In the genomic region with DNA sequence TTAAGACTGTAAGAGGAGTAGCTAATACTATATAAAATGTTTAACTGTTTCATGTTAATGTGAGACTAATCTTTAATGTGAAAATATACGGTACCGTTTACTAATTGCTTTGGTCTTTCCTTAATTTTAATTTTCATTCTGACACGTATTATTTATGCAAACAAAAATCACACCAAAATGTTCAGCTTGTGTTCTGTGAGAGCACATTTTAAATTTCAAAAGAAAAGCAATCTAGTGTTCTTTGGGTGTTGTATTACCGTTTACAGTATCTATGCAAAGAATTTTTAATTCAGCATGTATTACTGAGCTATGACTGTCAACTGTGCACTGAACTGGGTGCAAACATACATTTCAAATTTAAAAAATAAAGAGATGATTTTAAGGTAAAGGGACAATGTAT, we compare ENCODE assay signal across 17 cellular contexts. TPM values are rescaled to one million over a fixed set of nuclear protein-coding genes. Genes with fewer than 3 reads are reported as not detected.
DNase-seq lines count a peak whose midpoint lies in the region; ATAC-seq and TF ChIP-seq lines count a peak whose summit lies in the region.
"Had no signal": no experiment of that assay in that cellular context is flagged by ENCODE, and none has a peak within 500 bp of the region (broad histone marks: within the 10 kb centered on the region; RNA-seq: fewer than 3 reads in every experiment).

No MANE protein-coding gene starts in this region.

- no peak overlapping the region for H3K9ac ChIP-seq in iPS-18a (ENCODE audit: low read length)

- H3K9me3 ChIP-seq in iPS-18a (ENCODE audit: control insufficient read depth, low read depth, low read length) (no peaks in the 10 kb centered on the region), testis (no peaks in the 10 kb centered on the region)

- TF ChIP-seq POLR2A in testis (IDR thresholded peaks at IDR 0.05) = no peak

- H3K36me3 Mint-ChIP-seq in GM23338 (ENCODE audit: low read depth) = no peaks in the 10 kb centered on the region
- peaks cover 16% of the 10 kb centered on the region for H3K36me3 Mint-ChIP-seq in stimulated activated memory B cell treated with anti-CD40 and anti-IgM and Interleukin-4, amounts not matched to agents 10 μg/mL and 1 μg/mL and 100 μg/mL, for 72 hours
- H3K36me3 Mint-ChIP-seq: CD14-positive monocyte had no signal

- intact Hi-C loops in testis (cut with DNase I; ENCODE audit: low total_unique reads) = no loop called here

- H4K20me1 ChIP-seq in GM23338 (replicated peaks; ENCODE audit: insufficient read depth) = no peaks in the 10 kb centered on the region

- no peak overlapping the region for H2AFZ ChIP-seq in GM23338

- H3K4me1 ChIP-seq in GM23338 (ENCODE audit: insufficient read depth) (peaks cover 14% of the 10 kb centered on the region; the same call in 1 of the 2 replicates), iPS-18a (ENCODE audit: control insufficient read depth, low read depth, low read length) (no peaks in the 10 kb centered on the region), testis (peaks cover 7% of the 10 kb centered on the region)

- H3K27me3 ChIP-seq in GM23338 (ENCODE audit: insufficient read depth) (peaks cover 52% of the 10 kb centered on the region), iPS-18a (ENCODE audit: control insufficient read depth, insufficient read depth, low read length) (peaks cover 47% of the 10 kb centered on the region), testis (no peaks in the 10 kb centered on the region)

- no peak for TF ChIP-seq CTCF in GM23338 (conservative IDR thresholded peaks at IDR 0.05; ENCODE audit: low read depth in 2 of 2)
- TF ChIP-seq CTCF in WI38 (IDR thresholded peaks at IDR 0.05; ENCODE audit: low read depth, low read length) = no peak
- TF ChIP-seq CTCF in testis (IDR thresholded peaks at IDR 0.05) = no peak

- in situ Hi-C loops in G401 (cut with HindIII; ENCODE audit: low sequenced_read_pairs) = no loop called here

- no peaks in the 10 kb centered on the region for H3K36me3 ChIP-seq in GM23338 (ENCODE audit: insufficient read depth)
- no peaks in the 10 kb centered on the region for H3K36me3 ChIP-seq in iPS-18a (ENCODE audit: control insufficient read depth, low read depth, low read length)
- H3K36me3 ChIP-seq in testis (ENCODE audit: low read depth, missing control alignments) = no peaks in the 10 kb centered on the region

- peak overlapping the region; percentile 97 for H3K4me2 ChIP-seq in GM23338

- H3K9me2 ChIP-seq in GM23338 (ENCODE audit: insufficient read depth) = no peaks in the 10 kb centered on the region

- no peaks in the 10 kb centered on the region; the same call in 2 of the 3 replicates for H3K9me3 Mint-ChIP-seq in GM23338
- H3K9me3 Mint-ChIP-seq in stimulated activated memory B cell treated with anti-CD40 and anti-IgM and Interleukin-4, amounts not matched to agents 10 μg/mL and 1 μg/mL and 100 μg/mL, for 72 hours = no peaks in the 10 kb centered on the region

- H3K79me2 ChIP-seq in GM23338 (replicated peaks; ENCODE audit: insufficient read depth) = no peaks in the 10 kb centered on the region

- H3K27ac ChIP-seq in GM23338 (ENCODE audit: low read depth) = no peak overlapping the region
- no peak overlapping the region for H3K27ac ChIP-seq in iPS-18a (ENCODE audit: low read length)
- no peak overlapping the region for H3K27ac ChIP-seq in testis

- no peak for ATAC-seq in GM23338
- ATAC-seq in stimulated activated memory B cell treated with anti-CD40 and anti-IgM and Interleukin-4, amounts not matched to agents 10 μg/mL and 1 μg/mL and 100 μg/mL, for 72 hours = no peak
- no peak for ATAC-seq in HG02970 (IDR thresholded peaks at IDR 0.05; ENCODE audit: low FRiP score, unreplicated experiment)

- H3K27ac Mint-ChIP-seq in GM23338 = no peak overlapping the region
- H3K27ac Mint-ChIP-seq in stimulated activated memory B cell treated with anti-CD40 and anti-IgM and Interleukin-4, amounts not matched to agents 10 μg/mL and 1 μg/mL and 100 μg/mL, for 72 hours = peak overlapping the region; percentile 93
- H3K27ac Mint-ChIP-seq: CD14-positive monocyte had no signal

- peaks cover 9% of the 10 kb centered on the region for H3K4me1 Mint-ChIP-seq in GM23338
- peaks cover 38% of the 10 kb centered on the region for H3K4me1 Mint-ChIP-seq in stimulated activated memory B cell treated with anti-CD40 and anti-IgM and Interleukin-4, amounts not matched to agents 10 μg/mL and 1 μg/mL and 100 μg/mL, for 72 hours

- H3F3A ChIP-seq in GM23338 (replicated peaks; ENCODE audit: low read depth) = no peaks in the 10 kb centered on the region

- H3K4me3 ChIP-seq in GM23338 = peak overlapping the region; percentile 84
- peak overlapping the region; percentile 81 for H3K4me3 ChIP-seq in WI38 (ENCODE audit: low read depth, low read length)
- peak overlapping the region; percentile 65 for H3K4me3 ChIP-seq in iPS-18a (ENCODE audit: low read length)
- H3K4me3 ChIP-seq in testis = no peak overlapping the region

- peak overlapping the region; percentile 38; the same call in 1 of the 3 replicates for H3K4me3 Mint-ChIP-seq in GM23338
- no peak overlapping the region for H3K4me3 Mint-ChIP-seq in stimulated activated memory B cell treated with anti-CD40 and anti-IgM and Interleukin-4, amounts not matched to agents 10 μg/mL and 1 μg/mL and 100 μg/mL, for 72 hours

- peaks cover 29% of the 10 kb centered on the region for H3K27me3 Mint-ChIP-seq in GM23338 (ENCODE audit: insufficient read depth, low read depth, poor library complexity)
- H3K27me3 Mint-ChIP-seq in stimulated activated memory B cell treated with anti-CD40 and anti-IgM and Interleukin-4, amounts not matched to agents 10 μg/mL and 1 μg/mL and 100 μg/mL, for 72 hours = no peaks in the 10 kb centered on the region

- 62 to 71% methylated on average over 4 of the region's 4 CpGs for WGBS in testis, 2 donors

- DNase-seq in GM23338 (ENCODE audit: low spot score) (no peak), testis (no peak), G401 (ENCODE audit: low spot score) (no peak)
- DNase-seq: DMS 273 treated with DMSO at 0.1 percent for 48 hours, DND-41, HCEC 1CT, KG1, NCI-H1105 treated with DMSO at 0.1 percent for 48 hours, NCI-H1694, NCI-H748 treated with DMSO at 0.1 percent for 48 hours had no signal

TF ChIP-seq in GM23338, 12 proteins besides CTCF, POLR2A, EP300 and RAD21 (continues in another document):
- no peak for TF ChIP-seq EZH2 (IDR thresholded peaks at IDR 0.05; ENCODE audit: low read depth, unreplicated experiment)
- TF ChIP-seq STAT1 (IDR thresholded peaks at IDR 0.05; ENCODE audit: unreplicated experiment) = no peak
- TF ChIP-seq EZH2phosphoT487 (IDR thresholded peaks at IDR 0.05; ENCODE audit: unreplicated experiment) = no peak
- TF ChIP-seq POLR2AphosphoS5 (IDR thresholded peaks at IDR 0.05; ENCODE audit: low read depth) = no peak
- TF ChIP-seq ZNF114 (CRISPR knock-in tag; IDR thresholded peaks at IDR 0.05) = no peak
- no peak for TF ChIP-seq JUNB (IDR thresholded peaks at IDR 0.05; ENCODE audit: unreplicated experiment)
- TF ChIP-seq CREB1 (CRISPR knock-in tag; IDR thresholded peaks at IDR 0.05; ENCODE audit: low read depth) = no peak
- TF ChIP-seq, protein P1, sequence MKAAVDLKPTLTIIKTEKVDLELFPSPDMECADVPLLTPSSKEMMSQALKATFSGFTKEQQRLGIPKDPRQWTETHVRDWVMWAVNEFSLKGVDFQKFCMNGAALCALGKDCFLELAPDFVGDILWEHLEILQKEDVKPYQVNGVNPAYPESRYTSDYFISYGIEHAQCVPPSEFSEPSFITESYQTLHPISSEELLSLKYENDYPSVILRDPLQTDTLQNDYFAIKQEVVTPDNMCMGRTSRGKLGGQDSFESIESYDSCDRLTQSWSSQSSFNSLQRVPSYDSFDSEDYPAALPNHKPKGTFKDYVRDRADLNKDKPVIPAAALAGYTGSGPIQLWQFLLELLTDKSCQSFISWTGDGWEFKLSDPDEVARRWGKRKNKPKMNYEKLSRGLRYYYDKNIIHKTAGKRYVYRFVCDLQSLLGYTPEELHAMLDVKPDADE (IDR thresholded peaks at IDR 0.05) = no peak
- no peak for TF ChIP-seq NANOG (IDR thresholded peaks at IDR 0.05; ENCODE audit: borderline replicate concordance)
- TF ChIP-seq ZNF331 (CRISPR knock-in tag; IDR thresholded peaks at IDR 0.05; ENCODE audit: low read depth) = no peak
- TF ChIP-seq, protein P2, sequence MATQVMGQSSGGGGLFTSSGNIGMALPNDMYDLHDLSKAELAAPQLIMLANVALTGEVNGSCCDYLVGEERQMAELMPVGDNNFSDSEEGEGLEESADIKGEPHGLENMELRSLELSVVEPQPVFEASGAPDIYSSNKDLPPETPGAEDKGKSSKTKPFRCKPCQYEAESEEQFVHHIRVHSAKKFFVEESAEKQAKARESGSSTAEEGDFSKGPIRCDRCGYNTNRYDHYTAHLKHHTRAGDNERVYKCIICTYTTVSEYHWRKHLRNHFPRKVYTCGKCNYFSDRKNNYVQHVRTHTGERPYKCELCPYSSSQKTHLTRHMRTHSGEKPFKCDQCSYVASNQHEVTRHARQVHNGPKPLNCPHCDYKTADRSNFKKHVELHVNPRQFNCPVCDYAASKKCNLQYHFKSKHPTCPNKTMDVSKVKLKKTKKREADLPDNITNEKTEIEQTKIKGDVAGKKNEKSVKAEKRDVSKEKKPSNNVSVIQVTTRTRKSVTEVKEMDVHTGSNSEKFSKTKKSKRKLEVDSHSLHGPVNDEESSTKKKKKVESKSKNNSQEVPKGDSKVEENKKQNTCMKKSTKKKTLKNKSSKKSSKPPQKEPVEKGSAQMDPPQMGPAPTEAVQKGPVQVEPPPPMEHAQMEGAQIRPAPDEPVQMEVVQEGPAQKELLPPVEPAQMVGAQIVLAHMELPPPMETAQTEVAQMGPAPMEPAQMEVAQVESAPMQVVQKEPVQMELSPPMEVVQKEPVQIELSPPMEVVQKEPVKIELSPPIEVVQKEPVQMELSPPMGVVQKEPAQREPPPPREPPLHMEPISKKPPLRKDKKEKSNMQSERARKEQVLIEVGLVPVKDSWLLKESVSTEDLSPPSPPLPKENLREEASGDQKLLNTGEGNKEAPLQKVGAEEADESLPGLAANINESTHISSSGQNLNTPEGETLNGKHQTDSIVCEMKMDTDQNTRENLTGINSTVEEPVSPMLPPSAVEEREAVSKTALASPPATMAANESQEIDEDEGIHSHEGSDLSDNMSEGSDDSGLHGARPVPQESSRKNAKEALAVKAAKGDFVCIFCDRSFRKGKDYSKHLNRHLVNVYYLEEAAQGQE (IDR thresholded peaks at IDR 0.05; ENCODE audit: unreplicated experiment) = no peak

RNA-seq across cellular contexts. Expression of a gene that starts 2.2 kb away (rescaled TPM):
- total RNA-seq in GM23338 (2014; rRNA removed; shearing (Covaris generic)) = 0.73 and 1.5 TPM in 2 replicates
- polyA plus RNA-seq in GM23338 (2016; fragmentation: Nextera tagmentation; extraction: Ambion mirVana) (0.45 and 0.50 TPM in 2 replicates), testis (ENCODE audit: insufficient read depth, low read depth, low replicate concordance) (0.51 TPM)
- total RNA-seq in testis = under 1 TPM in 1 of 2 donors, not detected in 1; 0.12 TPM
- total RNA-seq in G401 (2014; rRNA removed; shearing (Covaris generic)) = not detected in 2 replicates
- total RNA-seq: NCI-H460, RPMI7951 had no signal
- polyA plus RNA-seq: CD14-positive monocyte had no signal

Comparison
In these comparisons a context has a peak if more than half of its experiments do, and no peak if none do; other contexts are left out.
1. H3K4me3 ChIP-seq: peak in GM23338 (single experiment), WI38 (single experiment) and iPS-18a (single experiment); none in testis (0 of 2).